21 cellular contexts compared by ENCODE assay signal in the genomic region with DNA sequence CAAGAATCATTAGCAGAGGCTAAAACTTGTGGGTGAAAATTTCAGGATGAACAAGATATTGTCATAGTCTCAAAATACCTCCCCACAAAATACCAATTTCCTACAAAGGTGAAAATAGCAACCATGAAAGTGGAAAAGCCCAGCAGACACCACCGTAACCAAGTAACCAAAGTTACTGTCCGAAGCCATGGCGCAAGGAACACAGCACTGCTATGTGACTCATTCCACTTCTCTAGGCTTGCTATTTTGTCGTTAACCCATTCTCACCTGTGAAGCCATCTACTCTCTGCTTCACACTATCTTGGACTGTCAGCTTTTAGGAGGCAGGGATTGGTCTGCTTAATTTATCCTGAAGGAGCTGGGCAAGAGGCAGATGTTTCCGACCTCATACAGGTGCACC.
DNase-seq lines count a peak whose midpoint lies in the region; ATAC-seq, FAIRE-seq and TF ChIP-seq lines count a peak whose summit lies in the region.
"Had no signal": no experiment of that assay in that cellular context is flagged by ENCODE, and none has a peak within 500 bp of the region (broad histone marks: within the 10 kb centered on the region; RNA-seq: fewer than 3 reads in every experiment).

No MANE protein-coding gene starts in this region.

- WGBS in thyroid gland, 2 donors, result 51 to 68% methylated on average over 5 of the region's 5 CpGs
- WGBS in aorta, 2 donors, result 76 to 97% methylated on average over 5 of the region's 5 CpGs

- ATAC-seq in activated naive CD4-positive, alpha-beta T cell treated with anti-CD3 and anti-CD28 coated beads, Interleukin-2, amount 50 U/mL, for 72 hours, result peak; percentile 44 to 55
- ATAC-seq in aorta (ENCODE audit: low FRiP score), result no peak
- ATAC-seq: CD8-positive, alpha-beta T cell; SK-N-SH treated with all-trans-retinoic acid at 6 μM for 48 hours had no signal

- DNase-seq in activated naive CD4-positive, alpha-beta T cell treated with anti-CD3 and anti-CD28 coated beads, Interleukin-2, amount 50 U/mL, for 72 hours (ENCODE audit: low spot score in 2 of 2), result no peak
- DNase-seq in activated naive CD4-positive, alpha-beta T cell treated with anti-CD3 and anti-CD28 coated beads, Interleukin-2, amount 10 ng/mL, durations not matched to agents 7 days and 5 days, result no peak
- DNase-seq in PC-9 (peak; percentile 7 to 52), epithelial cell of esophagus (ENCODE audit: low read depth) (peak; percentile 72), thyroid gland (peak; percentile 33 to 34), urothelium cell line (ENCODE audit: low spot score) (no peak), aorta (no peak)
- DNase-seq: Calu3; CD8-positive, alpha-beta T cell; DMS79; HFFc6; Kasumi-1; NCI-H1105 treated with DMSO at 0.1 percent for 48 hours; NCI-H1694; NCI-H2081 treated with DMSO at 0.1 percent for 48 hours; OCI-M1; RPMI8226; SIG-M5 had no signal

- peak overlapping the region; percentile 31 for H3K4me2 ChIP-seq in PC-9
- H3K4me2 ChIP-seq: BLaER1 treated with 17β-estradiol and CSF1 and Interleukin-3, amounts not matched to agents 10 nM and 100 nM had no signal

- no TSS peak for BruUV-seq in PC-9 (replicated peaks; lab: Mats Ljungman, UMichigan)

- H3K9me3 Mint-ChIP-seq in activated naive CD4-positive, alpha-beta T cell treated with anti-CD3 and anti-CD28 coated beads, Interleukin-2, amount 50 U/mL, for 72 hours, result no peaks in the 10 kb centered on the region
- no peaks in the 10 kb centered on the region for H3K9me3 Mint-ChIP-seq in activated naive CD4-positive, alpha-beta T cell treated with anti-CD3 and anti-CD28 coated beads, Interleukin-2, amount 10 ng/mL, durations not matched to agents 7 days and 5 days
- H3K9me3 Mint-ChIP-seq: CD8-positive, alpha-beta T cell; HFFc6 had no signal

- H3K4me3 ChIP-seq in PC-9 (no peak overlapping the region), epithelial cell of esophagus (ENCODE audit: low read length) (no peak overlapping the region), thyroid gland (replicated peaks in 1 of 3) (no peak overlapping the region), aorta (ENCODE audit: low read length in 2 of 2) (no peak overlapping the region)
- H3K4me3 ChIP-seq: BLaER1 treated with 17β-estradiol and CSF1 and Interleukin-3, amounts not matched to agents 10 nM and 100 nM had no signal

- intact Hi-C loops in PC-9 (cut with micrococcal nuclease; ENCODE audit: unreplicated experiment) (no loop called here), thyroid gland (cut with DNase I) (no loop called here), aorta (cut with DNase I) (no loop called here)

- H3K9me3 ChIP-seq in PC-9 (ENCODE audit: insufficient read depth, low read depth) (no peaks in the 10 kb centered on the region), thyroid gland (no peaks in the 10 kb centered on the region), aorta (ENCODE audit: control insufficient read depth, low read length) (no peaks in the 10 kb centered on the region)

- no peaks in the 10 kb centered on the region for H3K79me2 ChIP-seq in PC-9 (ENCODE audit: low read depth)

- H3K4me3 Mint-ChIP-seq in activated naive CD4-positive, alpha-beta T cell treated with anti-CD3 and anti-CD28 coated beads, Interleukin-2, amount 10 ng/mL, durations not matched to agents 7 days and 5 days, result no peak overlapping the region
- H3K4me3 Mint-ChIP-seq: CD8-positive, alpha-beta T cell; HFFc6 had no signal

- H3K27me3 ChIP-seq in PC-9 (ENCODE audit: insufficient read depth, low read depth) (no peaks in the 10 kb centered on the region), thyroid gland (no peaks in the 10 kb centered on the region), aorta (ENCODE audit: control insufficient read depth in 1 of 2, insufficient read depth in 2 of 2, low read length in 1 of 2) (no peaks in the 10 kb centered on the region)
- H3K27me3 ChIP-seq: BLaER1 treated with 17β-estradiol and CSF1 and Interleukin-3, amounts not matched to agents 10 nM and 100 nM had no signal

- no peaks in the 10 kb centered on the region for H4K20me1 ChIP-seq in PC-9 (ENCODE audit: insufficient read depth)
- H4K20me1 ChIP-seq: BLaER1 treated with 17β-estradiol and CSF1 and Interleukin-3, amounts not matched to agents 10 nM and 100 nM had no signal

- no peaks in the 10 kb centered on the region for H3K4me1 Mint-ChIP-seq in activated naive CD4-positive, alpha-beta T cell treated with anti-CD3 and anti-CD28 coated beads, Interleukin-2, amount 10 ng/mL, durations not matched to agents 7 days and 5 days

- TF ChIP-seq CTCF in PC-9 (conservative IDR thresholded peaks at IDR 0.05) (no peak), epithelial cell of esophagus (IDR thresholded peaks at IDR 0.05; ENCODE audit: insufficient read depth, low read depth, low read length, missing control alignments) (no peak), thyroid gland (IDR thresholded peaks at IDR 0.05) (no peak)

- H3K27ac ChIP-seq in PC-9, result no peak overlapping the region
- H3K27ac ChIP-seq in thyroid gland, result peak overlapping the region in 2 of 3 donors; percentile 82 to 84
- no peak overlapping the region for H3K27ac ChIP-seq in aorta (ENCODE audit: low read depth in 1 of 2, low read length in 2 of 2)
- H3K27ac ChIP-seq: BLaER1 treated with 17β-estradiol and CSF1 and Interleukin-3, amounts not matched to agents 10 nM and 100 nM had no signal

- H3K4me1 ChIP-seq in PC-9 (replicated peaks; ENCODE audit: insufficient read depth) (peaks cover 44% of the 10 kb centered on the region), thyroid gland (peaks cover 63 to 80% of the 10 kb centered on the region in 2 donors), aorta (ENCODE audit: control insufficient read depth in 1 of 2, insufficient read depth in 2 of 2, low read length in 2 of 2) (peaks cover 2 to 8% of the 10 kb centered on the region in 2 donors)

- H3K36me3 ChIP-seq in PC-9 (ENCODE audit: low read depth) (no peaks in the 10 kb centered on the region), thyroid gland (no peaks in the 10 kb centered on the region), aorta (ENCODE audit: control insufficient read depth in 1 of 2, insufficient read depth in 2 of 2, low read length in 1 of 2) (no peaks in the 10 kb centered on the region)
- H3K36me3 ChIP-seq: BLaER1 treated with 17β-estradiol and CSF1 and Interleukin-3, amounts not matched to agents 10 nM and 100 nM had no signal

- H3K36me3 Mint-ChIP-seq in activated naive CD4-positive, alpha-beta T cell treated with anti-CD3 and anti-CD28 coated beads, Interleukin-2, amount 50 U/mL, for 72 hours, result no peaks in the 10 kb centered on the region
- H3K36me3 Mint-ChIP-seq in activated naive CD4-positive, alpha-beta T cell treated with anti-CD3 and anti-CD28 coated beads, Interleukin-2, amount 10 ng/mL, durations not matched to agents 7 days and 5 days, result no peaks in the 10 kb centered on the region
- H3K36me3 Mint-ChIP-seq: CD8-positive, alpha-beta T cell had no signal

- peaks cover 12% of the 10 kb centered on the region for H3K27me3 Mint-ChIP-seq in activated naive CD4-positive, alpha-beta T cell treated with anti-CD3 and anti-CD28 coated beads, Interleukin-2, amount 10 ng/mL, durations not matched to agents 7 days and 5 days

- CTCF ChIA-PET in activated naive CD4-positive, alpha-beta T cell treated with anti-CD3 and anti-CD28 coated beads, Interleukin-2, amount 10 ng/mL, durations not matched to agents 7 days and 5 days (lab: Charles Lee), result no interaction called here
- CTCF ChIA-PET in PC-9 (lab: Charles Lee), result interaction anchor here (0.6 kb wide), 1 partner anchor 50 kb away, joined by 3 read pairs; no protein-coding TSS in a partner anchor

- TF ChIP-seq POLR2A in thyroid gland (IDR thresholded peaks at IDR 0.05), result no peak

- no peaks in the 10 kb centered on the region for H3K9me2 ChIP-seq in PC-9 (ENCODE audit: insufficient read depth)

- H3F3A ChIP-seq in PC-9 (ENCODE audit: insufficient read depth, low read depth), result peaks cover 19% of the 10 kb centered on the region; the same call in 1 of the 2 replicates

- no peak for FAIRE-seq in urothelium cell line (lab: Jason Lieb, UNC)
- FAIRE-seq: H54 had no signal

- POLR2A ChIA-PET in PC-9 (lab: Charles Lee; ENCODE audit: unreplicated experiment), result no interaction called here

- no peak overlapping the region for H3K27ac Mint-ChIP-seq in activated naive CD4-positive, alpha-beta T cell treated with anti-CD3 and anti-CD28 coated beads, Interleukin-2, amount 50 U/mL, for 72 hours
- H3K27ac Mint-ChIP-seq in activated naive CD4-positive, alpha-beta T cell treated with anti-CD3 and anti-CD28 coated beads, Interleukin-2, amount 10 ng/mL, durations not matched to agents 7 days and 5 days, result no peak overlapping the region
- H3K27ac Mint-ChIP-seq: CD8-positive, alpha-beta T cell; HFFc6 had no signal

- H2AFZ ChIP-seq in PC-9, result no peak overlapping the region

Comparison
In these comparisons a context has a peak if more than half of its experiments do, and no peak if none do; other contexts are left out.
1. DNase-seq: peak in PC-9 (2 of 2), epithelial cell of esophagus (single experiment) and thyroid gland (2 of 2); none in activated naive CD4-positive, alpha-beta T cell treated with anti-CD3 and anti-CD28 coated beads, Interleukin-2, amount 50 U/mL, for 72 hours (0 of 2), activated naive CD4-positive, alpha-beta T cell treated with anti-CD3 and anti-CD28 coated beads, Interleukin-2, amount 10 ng/mL, durations not matched to agents 7 days and 5 days (single experiment), urothelium cell line (single experiment) and aorta (0 of 2).
2. H3K27ac ChIP-seq: peak in thyroid gland (2 of 3); none in PC-9 (single experiment) and aorta (0 of 2).